ENCODE assay signal across 13 cellular contexts in the genomic region with DNA sequence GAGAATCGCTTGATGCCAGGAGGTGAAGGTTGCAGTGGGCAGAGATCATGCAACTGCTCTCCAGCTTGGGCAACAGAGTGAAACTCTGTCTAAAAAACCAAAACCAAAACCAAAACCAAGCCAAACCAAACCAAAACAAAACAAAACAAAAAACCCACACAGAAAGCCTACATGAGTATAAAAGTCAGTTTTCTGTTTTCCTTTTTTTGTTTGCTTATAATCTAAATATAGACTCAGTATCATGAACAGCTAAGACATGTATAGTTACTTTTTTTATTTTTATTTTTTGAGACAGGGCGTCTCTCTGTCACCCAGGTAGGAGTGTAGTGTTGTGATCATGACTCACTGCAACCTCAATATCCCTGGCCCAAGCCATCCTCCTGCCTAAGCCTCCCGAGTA. TPM values are rescaled to one million over a fixed set of nuclear protein-coding genes. Genes with fewer than 3 reads are reported as not detected.
DNase-seq lines count a peak whose midpoint lies in the region; ATAC-seq and TF ChIP-seq lines count a peak whose summit lies in the region.
"Had no signal": no experiment of that assay in that cellular context is flagged by ENCODE, and none has a peak within 500 bp of the region (broad histone marks: within the 10 kb centered on the region; RNA-seq: fewer than 3 reads in every experiment).

No MANE protein-coding gene starts in this region.

- peak overlapping the region; percentile 58 for H3K4me3 Mint-ChIP-seq in central memory CD8-positive, alpha-beta T cell
- H3K4me3 Mint-ChIP-seq in HFFc6, result no peak overlapping the region
- H3K4me3 Mint-ChIP-seq: activated naive CD8-positive, alpha-beta T cell had no signal

- H3K4me1 Mint-ChIP-seq in central memory CD8-positive, alpha-beta T cell, result peaks cover 22% of the 10 kb centered on the region
- peaks cover 11% of the 10 kb centered on the region for H3K4me1 Mint-ChIP-seq in HFFc6 (ENCODE audit: low read depth)

- in situ Hi-C loops in brain microvascular endothelial cell (cut with HindIII; ENCODE audit: low pct_ligation_motif_present, low sequenced_read_pairs), result no loop called here

- TF ChIP-seq CTCF in foreskin fibroblast (IDR thresholded peaks at IDR 0.05; ENCODE audit: low read depth, low read length), result no peak
- no peak for TF ChIP-seq CTCF in brain microvascular endothelial cell (IDR thresholded peaks at IDR 0.05; ENCODE audit: low read depth, low read length, missing control alignments)
- no peak for TF ChIP-seq CTCF in HFFc6 (IDR thresholded peaks at IDR 0.05)

- H3K27me3 Mint-ChIP-seq in central memory CD8-positive, alpha-beta T cell, result no peaks in the 10 kb centered on the region
- peaks cover 2% of the 10 kb centered on the region; the same call in 1 of the 2 replicates for H3K27me3 Mint-ChIP-seq in HFFc6 (ENCODE audit: insufficient read depth)

- no peak for DNase-seq in central memory CD8-positive, alpha-beta T cell (ENCODE audit: low spot score in 2 of 2)
- DNase-seq in foreskin fibroblast (no peak), brain microvascular endothelial cell (no peak), HFFc6 (no peak)
- DNase-seq: DMS53, dorsolateral prefrontal cortex, NCI-H187 treated with DMSO at 0.1 percent for 48 hours, right lobe of liver had no signal

- ATAC-seq in GM18867 (IDR thresholded peaks at IDR 0.05; ENCODE audit: unreplicated experiment) (peak; percentile 83), GM21423 (IDR thresholded peaks at IDR 0.05; ENCODE audit: unreplicated experiment) (peak; percentile 64), HG03159 (IDR thresholded peaks at IDR 0.05; ENCODE audit: unreplicated experiment) (peak; percentile 70)
- peak; percentile 72 for ATAC-seq in central memory CD8-positive, alpha-beta T cell (replicated peaks; ENCODE audit: extremely low read depth, poor library complexity, severe bottlenecking)
- ATAC-seq: right lobe of liver had no signal

- peak overlapping the region; percentile 86 for H3K27ac Mint-ChIP-seq in central memory CD8-positive, alpha-beta T cell (ENCODE audit: low read depth)
- H3K27ac Mint-ChIP-seq in HFFc6, result no peak overlapping the region
- H3K27ac Mint-ChIP-seq: activated naive CD8-positive, alpha-beta T cell had no signal

- H3K4me3 ChIP-seq in foreskin fibroblast (ENCODE audit: low read depth in 1 of 2, low read length in 2 of 2) (no peak overlapping the region), brain microvascular endothelial cell (ENCODE audit: low read depth, low read length) (no peak overlapping the region)
- H3K4me3 ChIP-seq: dorsolateral prefrontal cortex, right lobe of liver, vagina had no signal

- H3K9me3 Mint-ChIP-seq in central memory CD8-positive, alpha-beta T cell, result no peaks in the 10 kb centered on the region
- no peaks in the 10 kb centered on the region for H3K9me3 Mint-ChIP-seq in HFFc6

- no peaks in the 10 kb centered on the region for H3K36me3 ChIP-seq in brain microvascular endothelial cell (replicated peaks)
- H3K36me3 ChIP-seq: right lobe of liver, vagina had no signal

- peaks cover 9% of the 10 kb centered on the region for H3K36me3 Mint-ChIP-seq in central memory CD8-positive, alpha-beta T cell (ENCODE audit: insufficient read depth)
- no peaks in the 10 kb centered on the region for H3K36me3 Mint-ChIP-seq in HFFc6 (ENCODE audit: low read depth)
- H3K36me3 Mint-ChIP-seq: activated naive CD8-positive, alpha-beta T cell had no signal

- no peak overlapping the region for H3K27ac ChIP-seq in brain microvascular endothelial cell
- H3K27ac ChIP-seq: dorsolateral prefrontal cortex, right lobe of liver, vagina had no signal

- H3K27me3 ChIP-seq in brain microvascular endothelial cell (replicated peaks), result no peaks in the 10 kb centered on the region
- H3K27me3 ChIP-seq: right lobe of liver, vagina had no signal

RNA-seq across cellular contexts. Expression of a gene that starts 16.8 kb away (rescaled TPM):
- total RNA-seq in HFFc6 (2021; fragmentation: NEBNext Ultra II Directional; extraction: Animal tissue kit (Norgen Biotek cat#: 25700)), result 100 to 1,000 TPM; 242 to 306 (median 273) TPM
